2 cellular contexts compared by ENCODE assay signal in genomic region chr2:74146929-74147728, GRCh38.
TF ChIP-seq lines count a peak whose summit lies in the region.

No MANE protein-coding gene starts in this region.

TF ChIP-seq in HCT116, 20 proteins besides CTCF, POLR2A, EP300 and RAD21:
- TF ChIP-seq ZFX (IDR thresholded peaks at IDR 0.05), result 0 out of 2 replicates have a peak, but pooled peaks have one; percentile 23
- TF ChIP-seq CBX3 (IDR thresholded peaks at IDR 0.05; ENCODE audit: low read depth), result no peak
TF ChIP-seq in HCT116: peak in this region for 1.

TF ChIP-seq in H1, 55 proteins besides CTCF, POLR2A, EP300 and RAD21:
- no peak for TF ChIP-seq SIX5 (IDR thresholded peaks at IDR 0.05; ENCODE audit: low read depth, low read length)
TF ChIP-seq in H1: peak in this region for 0.
